1 cellular context compared by ENCODE assay signal in the genomic region with DNA sequence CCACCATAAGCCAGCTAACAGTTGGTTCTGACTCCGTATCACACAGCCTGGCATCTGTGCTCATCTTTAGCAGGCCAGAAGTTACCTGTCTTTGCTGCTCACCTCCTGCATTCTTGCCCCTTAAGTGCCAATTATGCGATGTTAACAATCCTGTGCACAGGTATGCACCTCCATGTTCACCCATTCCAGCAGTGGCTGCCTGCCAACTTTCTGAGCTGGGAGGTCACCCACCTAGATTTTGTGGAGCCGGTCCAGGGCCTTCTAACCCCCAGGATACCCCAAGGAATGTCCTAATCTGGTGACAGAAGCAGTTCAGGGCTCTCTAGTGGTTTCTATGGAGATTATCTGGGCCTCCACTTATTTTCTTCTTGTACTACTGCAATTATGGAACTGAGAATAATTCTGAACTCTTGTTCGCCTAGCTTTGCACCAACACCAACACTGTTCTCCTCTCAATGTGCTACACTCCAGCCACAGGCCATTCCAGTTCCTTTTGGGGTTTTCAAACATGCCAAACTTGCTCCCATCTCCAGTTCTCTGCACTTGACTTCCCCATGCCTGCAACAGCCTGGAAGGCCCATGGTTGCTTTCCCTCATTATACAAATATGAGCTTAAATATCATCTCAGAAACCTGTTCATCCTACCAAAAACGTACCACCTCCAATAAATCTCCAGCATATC.
TF ChIP-seq lines count a peak whose summit lies in the region.

No MANE protein-coding gene starts in this region.

TF ChIP-seq in endothelial cell of umbilical vein, 7 proteins besides CTCF, POLR2A, EP300 and RAD21:
- TF ChIP-seq GATA2 (IDR thresholded peaks at IDR 0.05; ENCODE audit: insufficient read depth, insufficient read length, low read depth, low read length) = no peak
- TF ChIP-seq, protein P1, sequence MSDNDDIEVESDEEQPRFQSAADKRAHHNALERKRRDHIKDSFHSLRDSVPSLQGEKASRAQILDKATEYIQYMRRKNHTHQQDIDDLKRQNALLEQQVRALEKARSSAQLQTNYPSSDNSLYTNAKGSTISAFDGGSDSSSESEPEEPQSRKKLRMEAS (IDR thresholded peaks at IDR 0.05; ENCODE audit: insufficient read depth, insufficient read length) = no peak
